In the genomic region with DNA sequence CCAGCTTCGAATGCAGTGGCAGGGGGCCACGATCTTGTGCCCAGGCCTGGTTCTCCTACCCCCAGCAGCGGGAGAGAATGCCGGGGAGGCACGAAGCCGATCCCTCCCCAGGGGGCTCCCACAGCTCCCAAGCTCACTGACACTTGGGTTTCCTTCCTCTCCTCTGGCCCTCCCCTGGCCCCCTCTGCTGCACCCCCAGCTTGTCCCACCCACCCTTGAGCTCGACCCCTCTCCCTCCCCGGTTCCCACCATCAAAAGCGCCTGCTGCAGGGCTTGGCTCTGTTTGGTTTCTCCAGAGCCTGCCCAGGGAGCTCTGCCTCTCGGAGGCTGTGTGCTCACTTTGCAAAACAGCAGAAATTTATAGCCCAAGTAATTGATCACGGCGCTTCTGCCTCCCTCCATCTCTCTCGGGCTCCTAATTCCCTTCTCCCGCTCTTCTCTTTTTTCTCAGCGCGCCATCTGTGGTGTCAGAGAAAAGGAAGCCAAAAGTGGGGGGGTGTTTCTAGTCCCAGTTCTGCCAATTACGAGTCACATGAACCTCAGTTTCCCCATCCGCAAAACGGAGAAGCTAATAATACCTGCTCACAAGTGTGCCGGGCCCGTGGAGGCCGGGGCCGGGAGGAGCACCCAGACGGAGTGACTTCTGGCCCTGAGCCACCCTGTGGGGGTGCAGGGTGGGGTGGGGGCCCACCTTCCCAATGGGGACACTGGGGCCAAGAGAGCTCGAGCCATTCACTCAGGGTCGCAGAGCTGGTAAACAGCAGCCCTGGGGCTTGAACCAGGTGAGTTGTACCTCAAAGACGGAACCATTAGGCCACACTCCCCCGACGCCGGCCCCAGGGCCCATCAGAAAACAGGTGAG, we compare ENCODE assay signal across 1 cellular context.
TF ChIP-seq lines count a peak whose summit lies in the region.

No MANE protein-coding gene starts in this region.

TF ChIP-seq in GM23338, 12 proteins besides CTCF, POLR2A, EP300 and RAD21 (continued from another document):
- TF ChIP-seq, protein P1, sequence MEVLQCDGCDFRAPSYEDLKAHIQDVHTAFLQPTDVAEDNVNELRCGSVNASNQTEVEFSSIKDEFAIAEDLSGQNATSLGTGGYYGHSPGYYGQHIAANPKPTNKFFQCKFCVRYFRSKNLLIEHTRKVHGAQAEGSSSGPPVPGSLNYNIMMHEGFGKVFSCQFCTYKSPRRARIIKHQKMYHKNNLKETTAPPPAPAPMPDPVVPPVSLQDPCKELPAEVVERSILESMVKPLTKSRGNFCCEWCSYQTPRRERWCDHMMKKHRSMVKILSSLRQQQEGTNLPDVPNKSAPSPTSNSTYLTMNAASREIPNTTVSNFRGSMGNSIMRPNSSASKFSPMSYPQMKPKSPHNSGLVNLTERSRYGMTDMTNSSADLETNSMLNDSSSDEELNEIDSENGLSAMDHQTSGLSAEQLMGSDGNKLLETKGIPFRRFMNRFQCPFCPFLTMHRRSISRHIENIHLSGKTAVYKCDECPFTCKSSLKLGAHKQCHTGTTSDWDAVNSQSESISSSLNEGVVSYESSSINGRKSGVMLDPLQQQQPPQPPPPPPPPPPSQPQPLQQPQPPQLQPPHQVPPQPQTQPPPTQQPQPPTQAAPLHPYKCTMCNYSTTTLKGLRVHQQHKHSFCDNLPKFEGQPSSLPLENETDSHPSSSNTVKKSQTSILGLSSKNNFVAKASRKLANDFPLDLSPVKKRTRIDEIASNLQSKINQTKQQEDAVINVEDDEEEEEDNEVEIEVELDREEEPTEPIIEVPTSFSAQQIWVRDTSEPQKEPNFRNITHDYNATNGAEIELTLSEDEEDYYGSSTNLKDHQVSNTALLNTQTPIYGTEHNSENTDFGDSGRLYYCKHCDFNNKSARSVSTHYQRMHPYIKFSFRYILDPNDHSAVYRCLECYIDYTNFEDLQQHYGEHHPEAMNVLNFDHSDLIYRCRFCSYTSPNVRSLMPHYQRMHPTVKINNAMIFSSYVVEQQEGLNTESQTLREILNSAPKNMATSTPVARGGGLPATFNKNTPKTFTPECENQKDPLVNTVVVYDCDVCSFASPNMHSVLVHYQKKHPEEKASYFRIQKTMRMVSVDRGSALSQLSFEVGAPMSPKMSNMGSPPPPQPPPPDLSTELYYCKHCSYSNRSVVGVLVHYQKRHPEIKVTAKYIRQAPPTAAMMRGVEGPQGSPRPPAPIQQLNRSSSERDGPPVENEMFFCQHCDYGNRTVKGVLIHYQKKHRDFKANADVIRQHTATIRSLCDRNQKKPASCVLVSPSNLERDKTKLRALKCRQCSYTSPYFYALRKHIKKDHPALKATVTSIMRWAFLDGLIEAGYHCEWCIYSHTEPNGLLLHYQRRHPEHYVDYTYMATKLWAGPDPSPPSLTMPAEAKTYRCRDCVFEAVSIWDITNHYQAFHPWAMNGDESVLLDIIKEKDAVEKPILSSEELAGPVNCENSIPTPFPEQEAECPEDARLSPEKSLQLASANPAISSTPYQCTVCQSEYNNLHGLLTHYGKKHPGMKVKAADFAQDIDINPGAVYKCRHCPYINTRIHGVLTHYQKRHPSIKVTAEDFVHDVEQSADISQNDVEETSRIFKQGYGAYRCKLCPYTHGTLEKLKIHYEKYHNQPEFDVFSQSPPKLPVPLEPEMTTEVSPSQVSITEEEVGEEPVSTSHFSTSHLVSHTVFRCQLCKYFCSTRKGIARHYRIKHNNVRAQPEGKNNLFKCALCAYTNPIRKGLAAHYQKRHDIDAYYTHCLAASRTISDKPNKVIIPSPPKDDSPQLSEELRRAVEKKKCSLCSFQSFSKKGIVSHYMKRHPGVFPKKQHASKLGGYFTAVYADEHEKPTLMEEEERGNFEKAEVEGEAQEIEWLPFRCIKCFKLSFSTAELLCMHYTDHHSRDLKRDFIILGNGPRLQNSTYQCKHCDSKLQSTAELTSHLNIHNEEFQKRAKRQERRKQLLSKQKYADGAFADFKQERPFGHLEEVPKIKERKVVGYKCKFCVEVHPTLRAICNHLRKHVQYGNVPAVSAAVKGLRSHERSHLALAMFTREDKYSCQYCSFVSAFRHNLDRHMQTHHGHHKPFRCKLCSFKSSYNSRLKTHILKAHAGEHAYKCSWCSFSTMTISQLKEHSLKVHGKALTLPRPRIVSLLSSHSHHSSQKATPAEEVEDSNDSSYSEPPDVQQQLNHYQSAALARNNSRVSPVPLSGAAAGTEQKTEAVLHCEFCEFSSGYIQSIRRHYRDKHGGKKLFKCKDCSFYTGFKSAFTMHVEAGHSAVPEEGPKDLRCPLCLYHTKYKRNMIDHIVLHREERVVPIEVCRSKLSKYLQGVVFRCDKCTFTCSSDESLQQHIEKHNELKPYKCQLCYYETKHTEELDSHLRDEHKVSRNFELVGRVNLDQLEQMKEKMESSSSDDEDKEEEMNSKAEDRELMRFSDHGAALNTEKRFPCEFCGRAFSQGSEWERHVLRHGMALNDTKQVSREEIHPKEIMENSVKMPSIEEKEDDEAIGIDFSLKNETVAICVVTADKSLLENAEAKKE (CRISPR knock-in tag; IDR thresholded peaks at IDR 0.05), result no peak
- TF ChIP-seq POLR2AphosphoS5 (IDR thresholded peaks at IDR 0.05; ENCODE audit: low read depth), result no peak
- no peak for TF ChIP-seq CREB1 (CRISPR knock-in tag; IDR thresholded peaks at IDR 0.05; ENCODE audit: low read depth)
- no peak for TF ChIP-seq ZNF114 (CRISPR knock-in tag; IDR thresholded peaks at IDR 0.05)
- TF ChIP-seq EZH2phosphoT487 (IDR thresholded peaks at IDR 0.05; ENCODE audit: unreplicated experiment), result no peak
- no peak for TF ChIP-seq STAT1 (IDR thresholded peaks at IDR 0.05; ENCODE audit: unreplicated experiment)
- TF ChIP-seq EZH2 (IDR thresholded peaks at IDR 0.05; ENCODE audit: low read depth, unreplicated experiment), result no peak
